12 cellular contexts compared by ENCODE assay signal in genomic region chr5:75461679-75462078, GRCh38. TPM values are rescaled to one million over a fixed set of nuclear protein-coding genes. Genes with fewer than 3 reads are reported as not detected.
DNase-seq lines count a peak whose midpoint lies in the region; ATAC-seq and TF ChIP-seq lines count a peak whose summit lies in the region.
"Had no signal": no experiment of that assay in that cellular context is flagged by ENCODE, and none has a peak within 500 bp of the region (broad histone marks: within the 10 kb centered on the region; RNA-seq: fewer than 3 reads in every experiment).

No MANE protein-coding gene starts in this region.

- intact Hi-C loops in heart right ventricle (cut with DNase I), result no loop called here

- H4K91ac ChIP-seq in mesenchymal stem cell (ENCODE audit: low read length), result no peak overlapping the region

- no peak for ATAC-seq in heart right ventricle

- peak overlapping the region; percentile 93 for H3K27ac ChIP-seq in Karpas-422 (ENCODE audit: low read length)
- H3K27ac ChIP-seq in mesenchymal stem cell (ENCODE audit: low read length, poor library complexity, severe bottlenecking), result no peak overlapping the region
- no peak overlapping the region for H3K27ac ChIP-seq in heart right ventricle
- H3K27ac ChIP-seq: hepatocyte, left ventricle myocardium inferior, sigmoid colon had no signal

- no peaks in the 10 kb centered on the region for H3K9me3 ChIP-seq in Karpas-422 (ENCODE audit: low read length)
- no peaks in the 10 kb centered on the region for H3K9me3 ChIP-seq in mesenchymal stem cell (ENCODE audit: control insufficient read depth, low read length)
- no peaks in the 10 kb centered on the region for H3K9me3 ChIP-seq in heart right ventricle
- H3K9me3 ChIP-seq: left ventricle myocardium inferior, sigmoid colon had no signal

- H3K79me1 ChIP-seq in mesenchymal stem cell (replicated peaks; ENCODE audit: low read length, poor library complexity, severe bottlenecking), result peaks cover 29% of the 10 kb centered on the region

- peak overlapping the region; percentile 83 for H3K4me2 ChIP-seq in Karpas-422 (ENCODE audit: low read depth, low read length, poor library complexity, severe bottlenecking)
- no peak overlapping the region for H3K4me2 ChIP-seq in mesenchymal stem cell (ENCODE audit: low read length, poor library complexity, severe bottlenecking)
- H3K4me2 ChIP-seq: hepatocyte had no signal

- TF ChIP-seq CTCF in heart right ventricle (IDR thresholded peaks at IDR 0.05), result no peak

- no peaks in the 10 kb centered on the region for H4K20me1 ChIP-seq in Karpas-422 (ENCODE audit: insufficient read depth, low read depth, low read length)

- H4K8ac ChIP-seq in mesenchymal stem cell (ENCODE audit: low read length), result no peak overlapping the region

- H3K9me2 ChIP-seq in Karpas-422 (replicated peaks; ENCODE audit: insufficient read depth, low read length), result no peaks in the 10 kb centered on the region

- H3K27me3 ChIP-seq in Karpas-422 (ENCODE audit: low read length) (no peaks in the 10 kb centered on the region), mesenchymal stem cell (ENCODE audit: control insufficient read depth in 1 of 2, insufficient read depth in 1 of 2, low read length in 2 of 2) (no peaks in the 10 kb centered on the region), heart right ventricle (no peaks in the 10 kb centered on the region)
- H3K27me3 ChIP-seq: hepatocyte, sigmoid colon had no signal

- no peak overlapping the region for H2BK120ac ChIP-seq in mesenchymal stem cell (ENCODE audit: low read depth, low read length)

- H2BK5ac ChIP-seq in mesenchymal stem cell (ENCODE audit: low read depth, low read length, poor library complexity, severe bottlenecking), result no peak overlapping the region

- DNase-seq in EL (peak; percentile 30), Karpas-422 (peak; percentile 70), amniotic epithelial cell (ENCODE audit: low read depth) (peak; percentile 29), mesenchymal stem cell (peak; percentile 17), NCI-H128 (lab: John Stamatoyannopoulos, UW; ENCODE audit: unreplicated experiment) (no peak), NCI-H446 (lab: John Stamatoyannopoulos, UW) (no peak), heart right ventricle (no peak)
- DNase-seq: activated T-cell treated with anti-CD3 and anti-CD28 coated beads, Interleukin-2, amount 50 U/mL, for 4 hours; left ventricle myocardium inferior; NCI-H1105; sigmoid colon had no signal

- H3K23ac ChIP-seq in mesenchymal stem cell (ENCODE audit: low read length in 2 of 2), result no peak overlapping the region

- H3K4ac ChIP-seq in mesenchymal stem cell (ENCODE audit: low read depth in 1 of 2, low read length in 2 of 2), result no peak overlapping the region

- no peak overlapping the region for H2AK5ac ChIP-seq in mesenchymal stem cell (ENCODE audit: low read length, severe bottlenecking)

- H3K4me1 ChIP-seq in Karpas-422 (ENCODE audit: low read length), result peaks cover 32% of the 10 kb centered on the region
- peaks cover 2% of the 10 kb centered on the region for H3K4me1 ChIP-seq in mesenchymal stem cell (ENCODE audit: control insufficient read depth, insufficient read depth, low read depth, low read length)
- H3K4me1 ChIP-seq in heart right ventricle, result peaks cover 0 to 50% (median 24%) of the 10 kb centered on the region in 9 donors

- H3K9ac ChIP-seq in Karpas-422 (ENCODE audit: low read length) (peak overlapping the region; percentile 54), mesenchymal stem cell (ENCODE audit: low read length) (no peak overlapping the region)

- H2BK15ac ChIP-seq in mesenchymal stem cell (ENCODE audit: low read depth, poor library complexity, severe bottlenecking), result no peak overlapping the region

- H3K14ac ChIP-seq in mesenchymal stem cell (ENCODE audit: low read length in 2 of 2), result no peak overlapping the region

- H3K36me3 ChIP-seq in Karpas-422 (ENCODE audit: insufficient read depth, low read length), result peaks cover 14% of the 10 kb centered on the region; the same call in 1 of the 2 replicates
- peaks cover 3 to 15% of the 10 kb centered on the region in 2 experiments for H3K36me3 ChIP-seq in mesenchymal stem cell (ENCODE audit: control insufficient read depth in 1 of 2, insufficient read depth in 2 of 2, low read depth in 1 of 2, low read length in 2 of 2)
- H3K36me3 ChIP-seq in heart right ventricle, result peaks cover 0 to 15% (median 0%) of the 10 kb centered on the region in 9 donors
- H3K36me3 ChIP-seq: left ventricle myocardium inferior, sigmoid colon had no signal

- H3K4me3 ChIP-seq in Karpas-422 (ENCODE audit: low read length) (peak overlapping the region; percentile 51), mesenchymal stem cell (ENCODE audit: insufficient read depth in 1 of 2, low read depth in 1 of 2, low read length in 2 of 2) (no peak overlapping the region), heart right ventricle (no peak overlapping the region)
- H3K4me3 ChIP-seq: hepatocyte, left ventricle myocardium inferior, sigmoid colon had no signal

- no CpG with 5 or more reads among the region's 1 CpG for WGBS in mesenchymal stem cell
- WGBS in heart right ventricle, 2 donors, result 22 to 29% methylated on average over 1 of the region's 1 CpG

- peaks cover 94% of the 10 kb centered on the region for H3K79me2 ChIP-seq in Karpas-422 (ENCODE audit: low read length)

- H3K18ac ChIP-seq in mesenchymal stem cell (ENCODE audit: low read depth in 1 of 2, low read length in 2 of 2), result no peak overlapping the region

- H2AFZ ChIP-seq in Karpas-422 (ENCODE audit: low read length) (no peak overlapping the region), mesenchymal stem cell (ENCODE audit: low read depth, low read length) (no peak overlapping the region)
- H2AFZ ChIP-seq: hepatocyte had no signal

- H2BK12ac ChIP-seq in mesenchymal stem cell (ENCODE audit: low read length in 2 of 2), result no peak overlapping the region

RNA-seq across cellular contexts. Expression of gene CERT1, which starts 49.8 kb away (rescaled TPM):
- total RNA-seq in Karpas-422 (2014; rRNA removed; shearing (Covaris generic); ENCODE audit: low replicate concordance), result 20.6 and 49.8 TPM in 2 replicates
- polyA plus RNA-seq in mesenchymal stem cell (2013, experiment 1 of 2), result 33.2 TPM
- 34.9 TPM for polyA plus RNA-seq in mesenchymal stem cell (2013, experiment 2 of 2)
- total RNA-seq in heart right ventricle, result 10 to 100 TPM; 23.1 to 47.6 (median 37.9) TPM
- 1 to 10 TPM; 6.3 to 8.5 TPM for polyA plus RNA-seq in heart right ventricle

RNA-seq across cellular contexts. Expression of gene POLK, which starts 50.0 kb away (rescaled TPM):
- total RNA-seq in Karpas-422 (2014; rRNA removed; shearing (Covaris generic); ENCODE audit: low replicate concordance), result 14.2 and 28.4 TPM in 2 replicates
- polyA plus RNA-seq in mesenchymal stem cell (2013, experiment 1 of 2), result 13.8 TPM
- polyA plus RNA-seq in mesenchymal stem cell (2013, experiment 2 of 2), result 13.5 TPM
- total RNA-seq in heart right ventricle, result 10 to 100 TPM; 18.4 to 27.2 (median 23.8) TPM
- polyA plus RNA-seq in heart right ventricle, result 1 to 10 TPM; 4.0 to 6.6 TPM

Comparison
In these comparisons a context has a peak if more than half of its experiments do, and no peak if none do; other contexts are left out.
1. DNase-seq: peak in EL (single experiment), Karpas-422 (single experiment), amniotic epithelial cell (single experiment) and mesenchymal stem cell (single experiment); none in NCI-H128 (single experiment), NCI-H446 (0 of 2) and heart right ventricle (0 of 2).